ENCODE assay signal across 7 cellular contexts in genomic region chr10:108358912-108359311, GRCh38.
A peak's percentile ranks its signal among the peaks of the same experiment; 100 is the strongest.
DNase-seq lines count a peak whose midpoint lies in the region; ATAC-seq lines count a peak whose summit lies in the region.

No MANE protein-coding gene starts in this region.

- H3K4me3 ChIP-seq in skeletal muscle cell (ENCODE audit: low read depth, low read length), result no peak overlapping the region

- peak; percentile 73 for ATAC-seq in GM18868 (IDR thresholded peaks at IDR 0.05; ENCODE audit: unreplicated experiment)
- peak; percentile 87 for ATAC-seq in HG03039 (IDR thresholded peaks at IDR 0.05; ENCODE audit: unreplicated experiment)
- no peak for ATAC-seq in HG03571 (IDR thresholded peaks at IDR 0.05; ENCODE audit: unreplicated experiment)
- ATAC-seq in GM21825 (IDR thresholded peaks at IDR 0.05; ENCODE audit: unreplicated experiment), result no peak

- DNase-seq in amniotic stem cell (lab: John Stamatoyannopoulos, UW) (peak; percentile 74), skeletal muscle cell (ENCODE audit: low read depth) (peak; percentile 88), NCI-H524 (lab: John Stamatoyannopoulos, UW) (no peak)

Comparison
In these comparisons a context has a peak if more than half of its experiments do, and no peak if none do; other contexts are left out.
1. ATAC-seq: peak in GM18868 (single experiment) and HG03039 (single experiment); none in HG03571 (single experiment) and GM21825 (single experiment).
2. DNase-seq: peak in amniotic stem cell (single experiment) and skeletal muscle cell (single experiment); none in NCI-H524 (0 of 2).